Comparison of ENCODE assay signal across 13 cellular contexts in the genomic region with DNA sequence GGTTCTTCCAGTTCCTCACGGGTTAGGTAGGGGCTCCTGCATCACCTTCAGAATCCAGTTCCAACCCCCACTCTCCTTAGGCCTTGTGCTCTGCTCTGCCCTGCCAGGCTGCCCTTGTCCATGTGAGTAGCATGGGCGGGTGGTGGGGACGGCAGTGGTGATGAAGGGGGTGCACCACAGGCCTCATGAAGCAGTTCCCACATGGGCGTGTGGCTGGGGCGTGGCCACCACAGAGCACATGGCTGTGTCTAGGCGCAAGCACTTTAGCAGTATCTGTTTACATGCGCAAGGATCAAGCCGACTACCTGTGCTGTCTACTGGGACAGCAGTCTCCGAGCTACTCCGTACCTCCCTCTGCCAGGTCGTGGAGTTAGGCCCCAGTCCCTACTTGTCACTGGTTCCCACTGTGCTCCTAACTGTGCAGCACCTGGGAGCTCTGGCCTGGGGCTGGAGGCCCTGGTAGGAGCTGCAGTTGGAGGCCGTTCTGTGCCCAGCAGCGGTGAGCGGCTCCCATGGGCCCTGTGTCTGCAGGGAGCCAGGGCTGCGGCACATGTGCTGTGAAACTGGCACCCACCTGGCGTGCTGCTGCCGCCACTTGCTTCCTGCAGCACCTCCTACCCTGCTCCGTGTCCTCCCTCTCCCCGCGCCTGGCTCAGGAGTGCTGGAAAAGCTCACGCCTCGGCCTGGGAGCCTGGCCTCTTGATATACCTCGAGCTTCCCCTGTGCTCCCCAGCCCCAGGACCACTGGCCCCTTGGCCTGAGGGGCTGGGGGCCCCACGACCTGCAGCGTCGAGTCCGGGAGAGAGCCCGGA. TPM values are rescaled to one million over a fixed set of nuclear protein-coding genes. Genes with fewer than 3 reads are reported as not detected.
DNase-seq lines count a peak whose midpoint lies in the region; ATAC-seq, FAIRE-seq and TF ChIP-seq lines count a peak whose summit lies in the region.
"Had no signal": no experiment of that assay in that cellular context is flagged by ENCODE, and none has a peak within 500 bp of the region (broad histone marks: within the 10 kb centered on the region; RNA-seq: fewer than 3 reads in every experiment).

No MANE protein-coding gene starts in this region.

- WGBS in right lobe of liver (ENCODE audit: insufficient coverage, low coverage, low lambda C conversion rate, missing lambda C conversion rate) = 100% methylated on average over 5 of the region's 28 CpGs

- intact Hi-C loops in right lobe of liver (cut with DNase I) = no loop called here

- H3K4me3 ChIP-seq in bronchial epithelial cell (ENCODE audit: low read depth, low read length) (no peak overlapping the region), right lobe of liver (no peak overlapping the region), thoracic aorta (no peak overlapping the region)
- H3K4me3 ChIP-seq: A549 had no signal

- H3K4me1 ChIP-seq in right lobe of liver (no peaks in the 10 kb centered on the region), thoracic aorta (ENCODE audit: control insufficient read depth in 1 of 2, low read depth in 2 of 2) (peaks cover 3 to 7% of the 10 kb centered on the region in 2 donors)

- H3K9me3 ChIP-seq in right lobe of liver (no peaks in the 10 kb centered on the region), thoracic aorta (no peaks in the 10 kb centered on the region)
- H3K9me3 ChIP-seq: A549 had no signal

- H3K27me3 ChIP-seq in bronchial epithelial cell (ENCODE audit: control insufficient read depth, insufficient read depth, low read length) = no peaks in the 10 kb centered on the region
- H3K27me3 ChIP-seq in right lobe of liver = no peaks in the 10 kb centered on the region
- H3K27me3 ChIP-seq in thoracic aorta (replicated peaks; ENCODE audit: insufficient read depth) = no peaks in the 10 kb centered on the region

- peaks cover 15% of the 10 kb centered on the region for H3K36me3 ChIP-seq in bronchial epithelial cell (ENCODE audit: control insufficient read depth, insufficient read depth, low read length)
- no peaks in the 10 kb centered on the region for H3K36me3 ChIP-seq in right lobe of liver
- peaks cover 19% of the 10 kb centered on the region for H3K36me3 ChIP-seq in thoracic aorta

- DNase-seq in NCI-H748 (lab: John Stamatoyannopoulos, UW; ENCODE audit: unreplicated experiment) (peak; percentile 23), NCI-H748 treated with DMSO at 0.1 percent for 48 hours (lab: John Stamatoyannopoulos, UW) (no peak), bronchial epithelial cell (ENCODE audit: low read depth) (peak; percentile 27), right lobe of liver (peak in 2 of 3 donors; percentile 21 to 51), thoracic aorta (ENCODE audit: low spot score) (no peak), NCI-H146 (lab: John Stamatoyannopoulos, UW) (no peak), DMS53 (lab: John Stamatoyannopoulos, UW) (no peak), NCI-H1930 (lab: John Stamatoyannopoulos, UW) (no peak)
- DNase-seq: amniotic stem cell; effector CD8-positive, alpha-beta T cell; hippocampal formation had no signal

- FAIRE-seq in bronchial epithelial cell (lab: Jason Lieb, UNC) = peak; percentile 52
- FAIRE-seq: A549 had no signal

- TF ChIP-seq CTCF in bronchial epithelial cell (IDR thresholded peaks at IDR 0.05; ENCODE audit: insufficient read depth, low read length, severe bottlenecking) (no peak), right lobe of liver (IDR thresholded peaks at IDR 0.05) (no peak), thoracic aorta (IDR thresholded peaks at IDR 0.05) (no peak)

- no peak for TF ChIP-seq POLR2A in right lobe of liver (IDR thresholded peaks at IDR 0.05)

- H3K27ac ChIP-seq in right lobe of liver (no peak overlapping the region), thoracic aorta (peak overlapping the region; percentile 38 to 77)
- H3K27ac ChIP-seq: KMS-11 had no signal

- no peak for ATAC-seq in right lobe of liver
- no peak for ATAC-seq in thoracic aorta (ENCODE audit: insufficient number of reproducible peaks, low FRiP score, low read depth)

RNA-seq across cellular contexts. Expression of a gene that starts 53.5 kb away (rescaled TPM):
- total RNA-seq in bronchial epithelial cell (42.1 and 53.4 TPM in 2 replicates), right lobe of liver (1 to 10 TPM; 2.0 to 8.7 (median 5.6) TPM), thoracic aorta (100 to 1,000 TPM in 1 of 2 donors, 10 to 100 TPM in 1; 70.1 to 102 TPM)

Comparison
In these comparisons a context has a peak if more than half of its experiments do, and no peak if none do; other contexts are left out.
1. DNase-seq: peak in NCI-H748 (single experiment), bronchial epithelial cell (single experiment) and right lobe of liver (2 of 3); none in NCI-H748 treated with DMSO at 0.1 percent for 48 hours (single experiment), thoracic aorta (single experiment), NCI-H146 (single experiment), DMS53 (single experiment) and NCI-H1930 (0 of 2).
2. H3K27ac ChIP-seq: peak in thoracic aorta (2 of 2); none in right lobe of liver (0 of 3).